15 cellular contexts compared by ENCODE assay signal in the genomic region with DNA sequence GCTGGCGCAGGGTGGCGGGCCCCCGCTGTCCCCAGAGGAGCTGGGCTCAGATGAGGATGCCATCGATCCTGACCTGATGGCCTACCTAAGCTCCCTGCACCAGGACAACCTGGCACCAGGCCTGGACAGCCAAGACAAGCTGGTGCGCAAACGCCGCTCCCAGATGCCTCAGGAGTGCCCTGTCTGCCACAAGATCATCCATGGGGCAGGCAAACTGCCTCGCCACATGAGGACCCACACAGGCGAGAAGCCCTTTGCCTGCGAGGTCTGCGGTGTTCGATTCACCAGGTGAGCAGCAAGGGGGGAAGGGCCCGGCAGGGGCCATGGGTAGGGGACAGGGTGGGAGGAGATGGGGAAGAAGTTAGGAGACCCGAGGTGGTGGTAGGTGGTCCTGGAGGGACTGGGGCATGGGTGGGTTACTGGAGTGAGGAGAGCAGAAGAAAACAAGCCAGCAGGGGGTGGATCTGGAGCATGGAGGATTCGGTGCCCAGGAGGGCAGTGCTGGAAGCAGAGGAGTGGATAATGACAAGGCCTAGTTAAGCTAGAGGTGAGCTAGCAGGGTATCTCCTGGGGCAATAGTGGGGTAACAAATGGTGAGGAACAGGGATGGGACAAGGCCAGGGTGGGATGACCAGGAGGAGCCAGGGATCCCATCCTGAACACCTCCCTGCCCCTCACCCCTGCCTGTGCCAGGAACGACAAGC. TPM values are rescaled to one million over a fixed set of nuclear protein-coding genes. Genes with fewer than 3 reads are reported as not detected.
A peak's percentile ranks its signal among the peaks of the same experiment; 100 is the strongest.
DNase-seq lines count a peak whose midpoint lies in the region; ATAC-seq and TF ChIP-seq lines count a peak whose summit lies in the region.
"Had no signal": no experiment of that assay in that cellular context is flagged by ENCODE, and none has a peak within 500 bp of the region (broad histone marks: within the 10 kb centered on the region; RNA-seq: fewer than 3 reads in every experiment).

No MANE protein-coding gene starts in this region.

- H3K27ac Mint-ChIP-seq in activated T-helper 2 cell treated with anti-CD3 and anti-CD28 coated beads, Interferon-gamma antibody, Interleukin-2, Interleukin-4, amounts not matched to agents 10 μg/mL and 5 μg/mL and 100 μg/mL, durations not matched to agents 14 hours and 24 hours and 36 hours, result peak overlapping the region; percentile 42
- H3K27ac Mint-ChIP-seq in naive thymus-derived CD4-positive, alpha-beta T cell, result peak overlapping the region; percentile 82 to 98 (median 94)

- CTCF ChIA-PET in naive thymus-derived CD4-positive, alpha-beta T cell (lab: Charles Lee), result interaction anchor here (0.7 to 13.9 kb wide), 15 partner anchors 8 to 456 kb away, joined by 3 to 291 read pairs (median 8); a partner anchor contains a TSS

- POLR2A ChIA-PET in naive thymus-derived CD4-positive, alpha-beta T cell (lab: Charles Lee), result interaction anchor here (0.6 to 13.8 kb wide), 11 partner anchors 15 to 236 kb away, joined by 3 to 270 read pairs (median 18); a partner anchor contains a TSS

- H3K27ac ChIP-seq in left ventricle myocardium inferior (replicated peaks), result peak overlapping the region; percentile 92
- peak overlapping the region; percentile 83 for H3K27ac ChIP-seq in naive thymus-derived CD4-positive, alpha-beta T cell (ENCODE audit: low read depth, low read length)
- H3K27ac ChIP-seq in vagina, result peak overlapping the region; percentile 99

- H3K9me3 ChIP-seq in left ventricle myocardium inferior (replicated peaks) (no peaks in the 10 kb centered on the region), vagina (no peaks in the 10 kb centered on the region)
- H3K9me3 ChIP-seq in naive thymus-derived CD4-positive, alpha-beta T cell (ENCODE audit: control insufficient read depth in 2 of 3, low read length in 3 of 3), result no peaks in the 10 kb centered on the region

- no peak for ATAC-seq in naive thymus-derived CD4-positive, alpha-beta T cell
- no peak for ATAC-seq in HG03045 (IDR thresholded peaks at IDR 0.05; ENCODE audit: unreplicated experiment)

- H3K36me3 ChIP-seq in left ventricle myocardium inferior (peaks cover 30% of the 10 kb centered on the region), vagina (peaks cover 0 to 12% of the 10 kb centered on the region in 2 donors)
- peaks cover 0 to 30% (median 0%) of the 10 kb centered on the region in 3 experiments for H3K36me3 ChIP-seq in naive thymus-derived CD4-positive, alpha-beta T cell (ENCODE audit: control insufficient read depth in 2 of 3, insufficient read depth in 3 of 3, low read length in 3 of 3)

- H3K4me3 ChIP-seq in left ventricle myocardium inferior (no peak overlapping the region), vagina (no peak overlapping the region)
- H3K4me3 ChIP-seq in naive thymus-derived CD4-positive, alpha-beta T cell (ENCODE audit: low read length), result no peak overlapping the region

- H3K4me1 ChIP-seq in left ventricle myocardium inferior, result peaks cover 57% of the 10 kb centered on the region
- peaks cover 43 to 78% of the 10 kb centered on the region in 2 donors for H3K4me1 ChIP-seq in naive thymus-derived CD4-positive, alpha-beta T cell (ENCODE audit: control insufficient read depth in 2 of 2, insufficient read depth in 2 of 2, low read length in 2 of 2)
- peaks cover 82% of the 10 kb centered on the region for H3K4me1 ChIP-seq in vagina

- DNase-seq in left ventricle myocardium inferior, result no peak
- DNase-seq in cardiac septum (ENCODE audit: low spot score), result no peak
- DNase-seq in activated T-helper 2 cell treated with anti-CD3 and anti-CD28 coated beads, Interferon-gamma antibody, Interleukin-2, Interleukin-4, amounts not matched to agents 10 μg/mL and 5 μg/mL and 100 μg/mL, durations not matched to agents 14 hours and 24 hours and 36 hours (ENCODE audit: low spot score), result no peak
- no peak for DNase-seq in naive thymus-derived CD4-positive, alpha-beta T cell
- no peak for DNase-seq in vagina (ENCODE audit: extremely low spot score in 2 of 2)
- no peak for DNase-seq in GM03348 (ENCODE audit: low spot score)
- no peak for DNase-seq in NCI-H2196 treated with DMSO at 0.1 percent for 48 hours (lab: John Stamatoyannopoulos, UW; ENCODE audit: unreplicated experiment)
- DNase-seq: amygdala; IMR-90; NCI-H187; OCI-M1; stimulated activated naive CD4-positive, alpha-beta T cell treated with Interleukin-2 at 50 U/mL for 16 hours had no signal

- no peaks in the 10 kb centered on the region for H3K27me3 Mint-ChIP-seq in activated T-helper 2 cell treated with anti-CD3 and anti-CD28 coated beads, Interferon-gamma antibody, Interleukin-2, Interleukin-4, amounts not matched to agents 10 μg/mL and 5 μg/mL and 100 μg/mL, durations not matched to agents 14 hours and 24 hours and 36 hours (ENCODE audit: low read depth)
- H3K27me3 Mint-ChIP-seq in naive thymus-derived CD4-positive, alpha-beta T cell, result no peaks in the 10 kb centered on the region

- intact Hi-C loops in left ventricle myocardium inferior (cut with micrococcal nuclease) (no loop called here), cardiac septum (cut with DNase I) (loop anchor here (2.0 to 5.0 kb wide), 3 partner anchors 15 to 47 kb away; a partner anchor contains a TSS), vagina (cut with DNase I) (loop anchor here (2.0 to 5.0 kb wide), 2 partner anchors 15 to 53 kb away; a partner anchor contains a TSS)
- intact Hi-C loops in activated T-helper 2 cell treated with anti-CD3 and anti-CD28 coated beads, Interferon-gamma antibody, Interleukin-2, Interleukin-4, amounts not matched to agents 10 μg/mL and 5 μg/mL and 100 μg/mL, durations not matched to agents 14 hours and 24 hours and 36 hours (cut with micrococcal nuclease), result loop anchor here (2.0 kb wide), 2 partner anchors 37 to 69 kb away; no protein-coding TSS in a partner anchor
- intact Hi-C loops in naive thymus-derived CD4-positive, alpha-beta T cell (cut with micrococcal nuclease), result loop anchor here in 1 of 2 donors (2.0 to 5.0 kb wide), 3 partner anchors 33 to 408 kb away; a partner anchor contains a TSS

- peaks cover 83% of the 10 kb centered on the region for H3K36me3 Mint-ChIP-seq in activated T-helper 2 cell treated with anti-CD3 and anti-CD28 coated beads, Interferon-gamma antibody, Interleukin-2, Interleukin-4, amounts not matched to agents 10 μg/mL and 5 μg/mL and 100 μg/mL, durations not matched to agents 14 hours and 24 hours and 36 hours (ENCODE audit: low read depth)
- peaks cover 0 to 34% (median 4%) of the 10 kb centered on the region in 5 donors for H3K36me3 Mint-ChIP-seq in naive thymus-derived CD4-positive, alpha-beta T cell

- H3K4me1 Mint-ChIP-seq in activated T-helper 2 cell treated with anti-CD3 and anti-CD28 coated beads, Interferon-gamma antibody, Interleukin-2, Interleukin-4, amounts not matched to agents 10 μg/mL and 5 μg/mL and 100 μg/mL, durations not matched to agents 14 hours and 24 hours and 36 hours (ENCODE audit: low read depth), result peaks cover 56% of the 10 kb centered on the region
- peaks cover 42 to 83% (median 72%) of the 10 kb centered on the region in 7 donors for H3K4me1 Mint-ChIP-seq in naive thymus-derived CD4-positive, alpha-beta T cell

- no peaks in the 10 kb centered on the region for H3K9me3 Mint-ChIP-seq in activated T-helper 2 cell treated with anti-CD3 and anti-CD28 coated beads, Interferon-gamma antibody, Interleukin-2, Interleukin-4, amounts not matched to agents 10 μg/mL and 5 μg/mL and 100 μg/mL, durations not matched to agents 14 hours and 24 hours and 36 hours
- peaks cover 0 to 2% (median 0%) of the 10 kb centered on the region in 11 donors for H3K9me3 Mint-ChIP-seq in naive thymus-derived CD4-positive, alpha-beta T cell

- H3K27me3 ChIP-seq in left ventricle myocardium inferior (ENCODE audit: low read depth) (no peaks in the 10 kb centered on the region), vagina (no peaks in the 10 kb centered on the region)
- H3K27me3 ChIP-seq in naive thymus-derived CD4-positive, alpha-beta T cell (ENCODE audit: control insufficient read depth in 2 of 2, insufficient read depth in 2 of 2, low read length in 2 of 2), result no peaks in the 10 kb centered on the region

- H3K4me3 Mint-ChIP-seq in activated T-helper 2 cell treated with anti-CD3 and anti-CD28 coated beads, Interferon-gamma antibody, Interleukin-2, Interleukin-4, amounts not matched to agents 10 μg/mL and 5 μg/mL and 100 μg/mL, durations not matched to agents 14 hours and 24 hours and 36 hours (ENCODE audit: low read depth), result peak overlapping the region; percentile 41
- peak overlapping the region; percentile 66 to 85 (median 74) for H3K4me3 Mint-ChIP-seq in naive thymus-derived CD4-positive, alpha-beta T cell

- TF ChIP-seq CTCF in left ventricle myocardium inferior (IDR thresholded peaks at IDR 0.05; ENCODE audit: borderline replicate concordance), result no peak
- TF ChIP-seq CTCF in vagina (IDR thresholded peaks at IDR 0.05), result no peak

- no peak for TF ChIP-seq POLR2A in vagina (IDR thresholded peaks at IDR 0.05)

RNA-seq across cellular contexts. Expression of a gene that starts 13.1 kb away (rescaled TPM):
- total RNA-seq in left ventricle myocardium inferior (42.8 TPM), cardiac septum (41.9 TPM), vagina (77.6 TPM)
- total RNA-seq in activated T-helper 2 cell treated with anti-CD3 and anti-CD28 coated beads, Interferon-gamma antibody, Interleukin-2, Interleukin-4, amounts not matched to agents 10 μg/mL and 5 μg/mL and 100 μg/mL, durations not matched to agents 14 hours and 24 hours and 36 hours, result 147 and 154 TPM in 2 replicates
- total RNA-seq in naive thymus-derived CD4-positive, alpha-beta T cell, result 100 to 1,000 TPM in 1 of 5 experiments, 10 to 100 TPM in 4; 42.7 to 139 (median 61.0) TPM
- polyA plus RNA-seq in naive thymus-derived CD4-positive, alpha-beta T cell, result 1 to 10 TPM; 3.0 to 6.7 TPM

RNA-seq across cellular contexts. Expression of a gene that starts 17.9 kb away (rescaled TPM):
- total RNA-seq in left ventricle myocardium inferior (not detected), cardiac septum (0.51 TPM), vagina (7.9 TPM)
- total RNA-seq in activated T-helper 2 cell treated with anti-CD3 and anti-CD28 coated beads, Interferon-gamma antibody, Interleukin-2, Interleukin-4, amounts not matched to agents 10 μg/mL and 5 μg/mL and 100 μg/mL, durations not matched to agents 14 hours and 24 hours and 36 hours, result 0.21 and 0.80 TPM in 2 replicates
- total RNA-seq in naive thymus-derived CD4-positive, alpha-beta T cell, result 1 to 10 TPM in 4 of 5 experiments, under 1 TPM in 1; 0.22 to 3.3 (median 2.4) TPM
- polyA plus RNA-seq in naive thymus-derived CD4-positive, alpha-beta T cell, result not detected
- total RNA-seq: IMR-90 had no signal

RNA-seq across cellular contexts. Expression of a gene that starts 17.9 kb away (rescaled TPM):
- total RNA-seq in left ventricle myocardium inferior (not detected), cardiac septum (not detected), vagina (not detected)
- total RNA-seq in activated T-helper 2 cell treated with anti-CD3 and anti-CD28 coated beads, Interferon-gamma antibody, Interleukin-2, Interleukin-4, amounts not matched to agents 10 μg/mL and 5 μg/mL and 100 μg/mL, durations not matched to agents 14 hours and 24 hours and 36 hours, result 0.11 TPM in 1 of 2 replicates, not detected in the other
- under 1 TPM in 3 of 5 experiments, not detected in 2; 0.19 to 0.78 (median 0.42) TPM for total RNA-seq in naive thymus-derived CD4-positive, alpha-beta T cell
- polyA plus RNA-seq in naive thymus-derived CD4-positive, alpha-beta T cell, result not detected
- total RNA-seq: endothelial cell of umbilical vein, IMR-90 had no signal
- polyA plus RNA-seq: endothelial cell of umbilical vein, IMR-90, neural cell had no signal

RNA-seq across cellular contexts. Expression of a gene that starts 22.3 kb away (rescaled TPM):
- not detected for total RNA-seq in left ventricle myocardium inferior
- not detected for total RNA-seq in cardiac septum
- total RNA-seq in activated T-helper 2 cell treated with anti-CD3 and anti-CD28 coated beads, Interferon-gamma antibody, Interleukin-2, Interleukin-4, amounts not matched to agents 10 μg/mL and 5 μg/mL and 100 μg/mL, durations not matched to agents 14 hours and 24 hours and 36 hours, result 0.48 and 2.0 TPM in 2 replicates
- 1 to 10 TPM in 3 of 5 experiments, not detected in 2; 1.4 to 3.2 (median 2.6) TPM for total RNA-seq in naive thymus-derived CD4-positive, alpha-beta T cell
- not detected for polyA plus RNA-seq in naive thymus-derived CD4-positive, alpha-beta T cell
- not detected for total RNA-seq in vagina
- total RNA-seq: IMR-90 had no signal
- polyA plus RNA-seq: endothelial cell of umbilical vein, IMR-90, neural cell had no signal

RNA-seq across cellular contexts. Expression of a gene that starts 32.5 kb away (rescaled TPM):
- total RNA-seq in left ventricle myocardium inferior, result 30.1 TPM
- 22.2 TPM for total RNA-seq in cardiac septum
- 54.9 and 60.2 TPM in 2 replicates for total RNA-seq in activated T-helper 2 cell treated with anti-CD3 and anti-CD28 coated beads, Interferon-gamma antibody, Interleukin-2, Interleukin-4, amounts not matched to agents 10 μg/mL and 5 μg/mL and 100 μg/mL, durations not matched to agents 14 hours and 24 hours and 36 hours
- total RNA-seq in naive thymus-derived CD4-positive, alpha-beta T cell, result 10 to 100 TPM; 24.4 to 50.2 (median 50.0) TPM
- 10 to 100 TPM; 33.3 to 45.8 TPM for polyA plus RNA-seq in naive thymus-derived CD4-positive, alpha-beta T cell
- 20.6 TPM for total RNA-seq in vagina
